Comparison of ENCODE assay signal across 26 cellular contexts in genomic region chr19:40555978-40556689, GRCh38.
"Had no signal": no experiment of that assay in that cellular context is flagged by ENCODE, and none has a peak within 500 bp of the region (broad histone marks: within the 10 kb centered on the region; RNA-seq: fewer than 3 reads in every experiment).

No MANE protein-coding gene starts in this region.

- H3K27ac ChIP-seq: epithelial cell of prostate, gastrocnemius medialis, heart left ventricle, hepatocyte, left lung, prostate gland, right atrium auricular region, sigmoid colon, stomach, thyroid gland had no signal

- H3K4me2 ChIP-seq: hepatocyte had no signal

- H3K4me3 Mint-ChIP-seq: effector memory CD8-positive, alpha-beta T cell; mesothelial cell of epicardium; naive B cell; natural killer cell treated with Interleukin-12 subunit alpha and Interleukin-12 subunit beta and Interleukin-15 and Interleukin-18, amount 100 ng/mL, for 72 hours; neural crest cell; stimulated activated effector memory CD8-positive, alpha-beta T cell treated with anti-CD3 and anti-CD28 coated beads, Interleukin-12 subunit alpha, Interleukin-12 subunit beta, amount 100 ng/mL, for 72 hours; type B pancreatic cell had no signal

- DNase-seq: cortex of kidney; effector memory CD8-positive, alpha-beta T cell; foreskin fibroblast; gastrocnemius medialis; left cardiac atrium; mesenchymal stem cell; mucosa of descending colon; naive B cell; sigmoid colon; stimulated activated CD4-positive, alpha-beta T cell treated with anti-CD3 and anti-CD28 coated beads, Interleukin-2, amount 100 ng/mL, for 24 hours; stimulated activated CD4-positive, alpha-beta T cell treated with anti-CD3 and anti-CD28 coated beads, Interleukin-4, amount 100 ng/mL, for 24 hours; stimulated activated naive CD4-positive, alpha-beta T cell treated with Interleukin-2 at 50 U/mL for 16 hours; stomach; thyroid gland had no signal

- H3K36me3 ChIP-seq: gastrocnemius medialis, heart left ventricle, left lung, prostate gland, right atrium auricular region, sigmoid colon, thyroid gland had no signal

- H3K27ac Mint-ChIP-seq: mesothelial cell of epicardium; natural killer cell treated with Interleukin-12 subunit alpha and Interleukin-12 subunit beta and Interleukin-15 and Interleukin-18, amount 100 ng/mL, for 72 hours; stimulated activated effector memory CD8-positive, alpha-beta T cell treated with anti-CD3 and anti-CD28 coated beads, Interleukin-12 subunit alpha, Interleukin-12 subunit beta, amount 100 ng/mL, for 72 hours; type B pancreatic cell had no signal

- H2AFZ ChIP-seq: hepatocyte had no signal

- H3K79me2 ChIP-seq: hepatocyte had no signal

- H3K4me1 ChIP-seq: gastrocnemius medialis, heart left ventricle, left lung, prostate gland, right atrium auricular region, sigmoid colon, thyroid gland had no signal

- H3K4me3 ChIP-seq: gastrocnemius medialis, heart left ventricle, hepatocyte, left lung, mucosa of descending colon, prostate gland, right atrium auricular region, sigmoid colon, stomach, thyroid gland had no signal

- H3K27me3 ChIP-seq: right atrium auricular region had no signal

- ATAC-seq: effector memory CD8-positive, alpha-beta T cell; esophagus mucosa; gastrocnemius medialis; heart left ventricle; left cardiac atrium; left lung; mucosa of descending colon; natural killer cell treated with Interleukin-12 subunit alpha and Interleukin-12 subunit beta and Interleukin-15 and Interleukin-18, amount 100 ng/mL, for 72 hours; stimulated activated effector memory CD8-positive, alpha-beta T cell treated with anti-CD3 and anti-CD28 coated beads, Interleukin-12 subunit alpha, Interleukin-12 subunit beta, amount 100 ng/mL, for 72 hours had no signal

- H3K9me3 Mint-ChIP-seq: effector memory CD8-positive, alpha-beta T cell; mesothelial cell of epicardium; natural killer cell treated with Interleukin-12 subunit alpha and Interleukin-12 subunit beta and Interleukin-15 and Interleukin-18, amount 100 ng/mL, for 72 hours; neural crest cell; stimulated activated effector memory CD8-positive, alpha-beta T cell treated with anti-CD3 and anti-CD28 coated beads, Interleukin-12 subunit alpha, Interleukin-12 subunit beta, amount 100 ng/mL, for 72 hours; type B pancreatic cell had no signal

- H3K4me1 Mint-ChIP-seq: neural crest cell had no signal

- H3K36me3 Mint-ChIP-seq: mesothelial cell of epicardium; natural killer cell treated with Interleukin-12 subunit alpha and Interleukin-12 subunit beta and Interleukin-15 and Interleukin-18, amount 100 ng/mL, for 72 hours; stimulated activated effector memory CD8-positive, alpha-beta T cell treated with anti-CD3 and anti-CD28 coated beads, Interleukin-12 subunit alpha, Interleukin-12 subunit beta, amount 100 ng/mL, for 72 hours; type B pancreatic cell had no signal

- H3K9me3 ChIP-seq: gastrocnemius medialis, heart left ventricle, left lung, mucosa of descending colon, prostate gland, right atrium auricular region, sigmoid colon, stomach, thyroid gland had no signal
